ENCODE assay signal across 12 cellular contexts in the genomic region with DNA sequence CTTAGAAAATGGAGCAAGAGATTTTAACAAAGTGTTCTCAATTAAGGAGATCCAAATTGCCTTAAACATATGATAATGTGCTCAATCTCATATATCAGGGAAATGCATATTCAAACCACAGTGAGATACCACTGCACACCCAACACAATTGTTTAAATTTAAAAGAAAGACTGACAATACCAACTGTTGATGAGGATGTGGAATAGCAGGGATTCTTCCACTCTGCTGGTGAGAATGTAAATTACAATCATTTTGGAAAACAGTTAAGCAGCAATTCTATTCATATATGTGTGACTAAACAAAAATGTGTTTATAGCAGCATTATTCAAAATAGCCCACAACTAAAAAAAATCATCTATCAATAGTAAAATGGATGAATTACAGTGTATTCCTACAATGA.
DNase-seq lines count a peak whose midpoint lies in the region; ATAC-seq, FAIRE-seq and TF ChIP-seq lines count a peak whose summit lies in the region.
"Had no signal": no experiment of that assay in that cellular context is flagged by ENCODE, and none has a peak within 500 bp of the region (broad histone marks: within the 10 kb centered on the region; RNA-seq: fewer than 3 reads in every experiment).

No MANE protein-coding gene starts in this region.

- H3K4me3 Mint-ChIP-seq in naive thymus-derived CD8-positive, alpha-beta T cell = no peak overlapping the region
- H3K4me3 Mint-ChIP-seq: CD8-positive, alpha-beta memory T cell had no signal

- H3K27ac Mint-ChIP-seq in naive thymus-derived CD8-positive, alpha-beta T cell = no peak overlapping the region
- H3K27ac Mint-ChIP-seq: CD8-positive, alpha-beta memory T cell had no signal

- H3K79me2 ChIP-seq in keratinocyte (ENCODE audit: control insufficient read depth, insufficient read depth, low read length) = no peaks in the 10 kb centered on the region

- H3K4me3 ChIP-seq in AG04450 (ENCODE audit: low read depth, low read length) = no peak overlapping the region
- H3K4me3 ChIP-seq in HFF-Myc (replicated peaks; ENCODE audit: low read depth, low read length) = no peak overlapping the region
- no peak overlapping the region for H3K4me3 ChIP-seq in adipocyte (ENCODE audit: low read length)
- H3K4me3 ChIP-seq in keratinocyte (ENCODE audit: control insufficient read depth in 2 of 3, extremely low read depth in 1 of 3, insufficient read depth in 2 of 3, low read depth in 1 of 3, low read length in 3 of 3) = no peak overlapping the region

- ATAC-seq in HG02571 (IDR thresholded peaks at IDR 0.05; ENCODE audit: unreplicated experiment) = no peak
- ATAC-seq in naive thymus-derived CD8-positive, alpha-beta T cell = no peak

- H3K27me3 ChIP-seq in AG04450 (ENCODE audit: control insufficient read depth, insufficient read depth, low read length) (no peaks in the 10 kb centered on the region), adipocyte (replicated peaks; ENCODE audit: control insufficient read depth, insufficient read depth, low read length) (no peaks in the 10 kb centered on the region), keratinocyte (ENCODE audit: control insufficient read depth, extremely low read depth, insufficient read depth, low read length) (no peaks in the 10 kb centered on the region)

- DNase-seq in AG04450 (ENCODE audit: low read depth, low spot score) (no peak), HFF-Myc (ENCODE audit: extremely low read depth, low read depth) (no peak), adipocyte (ENCODE audit: low read depth) (peak; percentile 22), keratinocyte (ENCODE audit: low read depth, low spot score) (no peak), C1 segment of cervical spinal cord (lab: John Stamatoyannopoulos, UW) (no peak), SKM-1 treated with dmso at 0.1 percent for 144 hours (lab: John Stamatoyannopoulos, UW; ENCODE audit: unreplicated experiment) (no peak)
- DNase-seq in naive thymus-derived CD8-positive, alpha-beta T cell = no peak
- DNase-seq: activated naive CD4-positive, alpha-beta T cell; CD8-positive, alpha-beta memory T cell; NCI-H1417 treated with DMSO at 0.1 percent for 48 hours had no signal

- no peaks in the 10 kb centered on the region for H4K20me1 ChIP-seq in keratinocyte (ENCODE audit: control insufficient read depth, extremely low read depth, insufficient read depth, low read length)

- H3K4me1 ChIP-seq in adipocyte (ENCODE audit: control insufficient read depth, insufficient read depth, low read length) = peaks cover 26% of the 10 kb centered on the region
- H3K4me1 ChIP-seq in keratinocyte (ENCODE audit: control insufficient read depth, extremely low read depth, insufficient read depth, low read length) = peaks cover 24% of the 10 kb centered on the region

- peak; percentile 39 for FAIRE-seq in keratinocyte (lab: Jason Lieb, UNC)
- FAIRE-seq: endometrium had no signal

- no peak overlapping the region for H3K9ac ChIP-seq in adipocyte (ENCODE audit: low read length)
- no peak overlapping the region for H3K9ac ChIP-seq in keratinocyte (ENCODE audit: control insufficient read depth, extremely low read depth, insufficient read depth, low read length)

- POLR2A ChIA-PET in AG04450 (lab: Yijun Ruan, JAX) = no interaction called here
- POLR2A ChIA-PET in naive thymus-derived CD8-positive, alpha-beta T cell (lab: Charles Lee) = no interaction called here

- H3K4me2 ChIP-seq in keratinocyte (ENCODE audit: control insufficient read depth, extremely low read depth, insufficient read depth, low read depth, low read length) = no peak overlapping the region

- H3K36me3 Mint-ChIP-seq in naive thymus-derived CD8-positive, alpha-beta T cell = peaks cover 0 to 1% (median 0%) of the 10 kb centered on the region in 3 donors
- H3K36me3 Mint-ChIP-seq: CD8-positive, alpha-beta memory T cell had no signal

- H2AFZ ChIP-seq in keratinocyte (ENCODE audit: control insufficient read depth, low read length) = no peak overlapping the region

- H3K27me3 Mint-ChIP-seq in naive thymus-derived CD8-positive, alpha-beta T cell = peaks cover 2 to 22% (median 9%) of the 10 kb centered on the region in 5 donors

- H3K27ac ChIP-seq in AG04450 (ENCODE audit: low read depth, low read length) (no peak overlapping the region), keratinocyte (ENCODE audit: control insufficient read depth, insufficient read depth, low read length) (no peak overlapping the region)

- H3K9me1 ChIP-seq in keratinocyte (ENCODE audit: control insufficient read depth, extremely low read depth, insufficient read depth, low read length) = no peaks in the 10 kb centered on the region

- dilution Hi-C loops in keratinocyte (cut with MboI; ENCODE audit: extremely low pct_ligation_motif_present, low sequenced_read_pairs) = no loop called here

- H3K4me1 Mint-ChIP-seq in naive thymus-derived CD8-positive, alpha-beta T cell = no peaks in the 10 kb centered on the region
- H3K4me1 Mint-ChIP-seq: CD8-positive, alpha-beta memory T cell had no signal

- H3K9me3 ChIP-seq in AG04450 (ENCODE audit: control insufficient read depth, insufficient read depth, low read length) = no peaks in the 10 kb centered on the region
- H3K9me3 ChIP-seq in adipocyte (ENCODE audit: control insufficient read depth, low read length) = no peaks in the 10 kb centered on the region
- H3K9me3 ChIP-seq in keratinocyte (ENCODE audit: control insufficient read depth, low read depth, low read length) = no peaks in the 10 kb centered on the region

- peak; percentile 47 for TF ChIP-seq CTCF in AG04450 (IDR thresholded peaks at IDR 0.05; ENCODE audit: low read depth, low read length)
- TF ChIP-seq CTCF in HFF-Myc (IDR thresholded peaks at IDR 0.05; ENCODE audit: low read depth, low read length, missing control alignments) = peak; percentile 27
- peak in 2 of 3 experiments; percentile 17 to 31 for TF ChIP-seq CTCF in keratinocyte (optimal IDR thresholded peaks at IDR 0.05 in 1 of 3, IDR thresholded peaks at IDR 0.05 in 1 of 3, conservative IDR thresholded peaks at IDR 0.05 in 1 of 3; ENCODE audit: extremely low read depth in 1 of 3, insufficient read depth in 2 of 3, low read length in 3 of 3)

- peaks cover 0 to 16% (median 5%) of the 10 kb centered on the region in 9 donors for H3K9me3 Mint-ChIP-seq in naive thymus-derived CD8-positive, alpha-beta T cell

- CTCF ChIA-PET in AG04450 (lab: Charles Lee) = interaction anchor here (0.9 to 2.0 kb wide), 3 partner anchors 10 to 234 kb away, joined by 6 to 9 read pairs (median 7); a partner anchor contains a TSS

- H3K36me3 ChIP-seq in adipocyte (ENCODE audit: control insufficient read depth, insufficient read depth, low read length, severe bottlenecking) (peaks cover 29% of the 10 kb centered on the region), keratinocyte (ENCODE audit: control insufficient read depth in 2 of 2, extremely low read depth in 1 of 2, insufficient read depth in 2 of 2, low read length in 2 of 2) (peaks cover under 1 to 19% of the 10 kb centered on the region in 2 experiments)
